Comparison of ENCODE assay signal across 11 cellular contexts in the genomic region with DNA sequence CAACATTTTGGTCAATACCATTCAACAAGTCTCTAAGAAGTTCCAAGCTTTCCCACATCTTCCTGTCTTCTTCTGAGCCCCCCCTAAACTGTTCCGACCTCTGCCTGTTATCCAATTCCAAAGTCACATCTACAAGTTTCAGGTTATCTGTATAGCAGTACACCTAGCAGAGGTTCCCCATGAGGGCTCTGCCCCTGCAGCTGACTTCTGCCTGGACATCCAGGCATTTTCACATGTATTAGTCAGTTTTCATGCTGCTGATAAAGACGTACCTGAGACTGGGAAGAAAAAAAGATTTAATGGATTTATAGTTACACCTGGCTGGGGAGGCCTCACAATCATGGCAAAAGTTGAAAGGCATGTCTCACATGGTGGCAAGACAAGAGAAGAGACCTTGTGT. TPM values are rescaled to one million over a fixed set of nuclear protein-coding genes. Genes with fewer than 3 reads are reported as not detected.
"Had no signal": no experiment of that assay in that cellular context is flagged by ENCODE, and none has a peak within 500 bp of the region (broad histone marks: within the 10 kb centered on the region; RNA-seq: fewer than 3 reads in every experiment).

No MANE protein-coding gene starts in this region.

- ATAC-seq: GM23338, HepG2 had no signal

- H3K4me3 ChIP-seq: GM23338 had no signal

- H3K4me2 ChIP-seq: GM23338 had no signal

- H2AFZ ChIP-seq: GM23338 had no signal

- FAIRE-seq: H1, H54, HepG2 had no signal

- H3K27ac ChIP-seq: HL-60 had no signal

- DNase-seq: H9, HCEC 1CT, HFFc6, KG1 had no signal

RNA-seq across cellular contexts. Expression of gene PLA2G1B, which starts 10.2 kb away (rescaled TPM):
- total RNA-seq: GM23338, H1, H9, HFFc6, HT1080 had no signal
- polyA plus RNA-seq: GM23338, H1, IgD-negative memory B cell had no signal

RNA-seq across cellular contexts. Expression of gene MSI1, which starts 31.2 kb away (rescaled TPM):
- total RNA-seq: HFFc6 had no signal
- polyA plus RNA-seq: IgD-negative memory B cell had no signal

RNA-seq across cellular contexts. Expression of gene RNU4-1, which starts 44.7 kb away (rescaled TPM):
- total RNA-seq: GM23338, HT1080 had no signal
- polyA plus RNA-seq: HepG2, IgD-negative memory B cell had no signal

RNA-seq across cellular contexts. Expression of gene RNU4-2, which starts 46.0 kb away (rescaled TPM):
- total RNA-seq: GM23338, HT1080 had no signal
- polyA plus RNA-seq: GM23338, IgD-negative memory B cell had no signal
